Comparison of ENCODE assay signal across 1 cellular context in genomic region chr4:99157478-99157935, GRCh38.
TF ChIP-seq lines count a peak whose summit lies in the region.

No MANE protein-coding gene starts in this region.

TF ChIP-seq in HepG2, 621 proteins besides CTCF, POLR2A, EP300 and RAD21 (continued from another document and continues in another):
- TF ChIP-seq ZNF407 (CRISPR knock-in tag; IDR thresholded peaks at IDR 0.05; ENCODE audit: not compliant biosample characterization): no peak
- TF ChIP-seq, protein P1, sequence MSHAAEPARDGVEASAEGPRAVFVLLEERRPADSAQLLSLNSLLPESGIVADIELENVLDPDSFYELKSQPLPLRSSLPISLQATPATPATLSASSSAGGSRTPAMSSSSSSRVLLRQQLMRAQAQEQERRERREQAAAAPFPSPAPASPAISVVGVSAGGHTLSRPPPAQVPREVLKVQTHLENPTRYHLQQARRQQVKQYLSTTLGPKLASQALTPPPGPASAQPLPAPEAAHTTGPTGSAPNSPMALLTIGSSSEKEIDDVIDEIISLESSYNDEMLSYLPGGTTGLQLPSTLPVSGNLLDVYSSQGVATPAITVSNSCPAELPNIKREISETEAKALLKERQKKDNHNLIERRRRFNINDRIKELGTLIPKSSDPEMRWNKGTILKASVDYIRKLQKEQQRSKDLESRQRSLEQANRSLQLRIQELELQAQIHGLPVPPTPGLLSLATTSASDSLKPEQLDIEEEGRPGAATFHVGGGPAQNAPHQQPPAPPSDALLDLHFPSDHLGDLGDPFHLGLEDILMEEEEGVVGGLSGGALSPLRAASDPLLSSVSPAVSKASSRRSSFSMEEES (CRISPR knock-in tag; IDR thresholded peaks at IDR 0.05): peak; percentile 63; the same call in 1 of the 2 replicates
- TF ChIP-seq ZNF484 (CRISPR knock-in tag; IDR thresholded peaks at IDR 0.05; ENCODE audit: borderline replicate concordance, low read depth): no peak
- TF ChIP-seq ZNF7 (CRISPR knock-in tag; IDR thresholded peaks at IDR 0.05): peak; percentile 12; the same call in 1 of the 2 replicates
- TF ChIP-seq RCOR2 (CRISPR knock-in tag; IDR thresholded peaks at IDR 0.05): peak; percentile 94
- peak in 1 of 2 experiments; percentile 95; a peak in 2 of 4 replicates for TF ChIP-seq KLF16 (CRISPR knock-in tag; IDR thresholded peaks at IDR 0.05)
- no peak for TF ChIP-seq POLR2AphosphoS2 (IDR thresholded peaks at IDR 0.05; ENCODE audit: low read depth, low read length)
- TF ChIP-seq NFYB (CRISPR knock-in tag; IDR thresholded peaks at IDR 0.05): no peak
- TF ChIP-seq RARA (CRISPR knock-in tag; IDR thresholded peaks at IDR 0.05): peak; percentile 98
- peak; percentile 18; the same call in 1 of the 2 replicates for TF ChIP-seq PBX2 (CRISPR knock-in tag; IDR thresholded peaks at IDR 0.05)
- TF ChIP-seq, protein P2, sequence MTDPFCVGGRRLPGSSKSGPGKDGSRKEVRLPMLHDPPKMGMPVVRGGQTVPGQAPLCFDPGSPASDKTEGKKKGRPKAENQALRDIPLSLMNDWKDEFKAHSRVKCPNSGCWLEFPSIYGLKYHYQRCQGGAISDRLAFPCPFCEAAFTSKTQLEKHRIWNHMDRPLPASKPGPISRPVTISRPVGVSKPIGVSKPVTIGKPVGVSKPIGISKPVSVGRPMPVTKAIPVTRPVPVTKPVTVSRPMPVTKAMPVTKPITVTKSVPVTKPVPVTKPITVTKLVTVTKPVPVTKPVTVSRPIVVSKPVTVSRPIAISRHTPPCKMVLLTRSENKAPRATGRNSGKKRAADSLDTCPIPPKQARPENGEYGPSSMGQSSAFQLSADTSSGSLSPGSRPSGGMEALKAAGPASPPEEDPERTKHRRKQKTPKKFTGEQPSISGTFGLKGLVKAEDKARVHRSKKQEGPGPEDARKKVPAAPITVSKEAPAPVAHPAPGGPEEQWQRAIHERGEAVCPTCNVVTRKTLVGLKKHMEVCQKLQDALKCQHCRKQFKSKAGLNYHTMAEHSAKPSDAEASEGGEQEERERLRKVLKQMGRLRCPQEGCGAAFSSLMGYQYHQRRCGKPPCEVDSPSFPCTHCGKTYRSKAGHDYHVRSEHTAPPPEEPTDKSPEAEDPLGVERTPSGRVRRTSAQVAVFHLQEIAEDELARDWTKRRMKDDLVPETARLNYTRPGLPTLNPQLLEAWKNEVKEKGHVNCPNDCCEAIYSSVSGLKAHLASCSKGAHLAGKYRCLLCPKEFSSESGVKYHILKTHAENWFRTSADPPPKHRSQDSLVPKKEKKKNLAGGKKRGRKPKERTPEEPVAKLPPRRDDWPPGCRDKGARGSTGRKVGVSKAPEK (CRISPR knock-in tag; IDR thresholded peaks at IDR 0.05; ENCODE audit: borderline replicate concordance): no peak; the same call in 1 of the 2 replicates
- TF ChIP-seq CC2D1A (CRISPR knock-in tag; IDR thresholded peaks at IDR 0.05): no peak
- TF ChIP-seq CCAR2 (optimal IDR thresholded peaks at IDR 0.05; ENCODE audit: low read depth, low read length): no peak
- no peak for TF ChIP-seq SP4 (CRISPR knock-in tag; IDR thresholded peaks at IDR 0.05)
- TF ChIP-seq, protein P3, sequence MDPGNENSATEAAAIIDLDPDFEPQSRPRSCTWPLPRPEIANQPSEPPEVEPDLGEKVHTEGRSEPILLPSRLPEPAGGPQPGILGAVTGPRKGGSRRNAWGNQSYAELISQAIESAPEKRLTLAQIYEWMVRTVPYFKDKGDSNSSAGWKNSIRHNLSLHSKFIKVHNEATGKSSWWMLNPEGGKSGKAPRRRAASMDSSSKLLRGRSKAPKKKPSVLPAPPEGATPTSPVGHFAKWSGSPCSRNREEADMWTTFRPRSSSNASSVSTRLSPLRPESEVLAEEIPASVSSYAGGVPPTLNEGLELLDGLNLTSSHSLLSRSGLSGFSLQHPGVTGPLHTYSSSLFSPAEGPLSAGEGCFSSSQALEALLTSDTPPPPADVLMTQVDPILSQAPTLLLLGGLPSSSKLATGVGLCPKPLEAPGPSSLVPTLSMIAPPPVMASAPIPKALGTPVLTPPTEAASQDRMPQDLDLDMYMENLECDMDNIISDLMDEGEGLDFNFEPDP (CRISPR knock-in tag; conservative IDR thresholded peaks at IDR 0.05): no peak
- TF ChIP-seq, protein P4, sequence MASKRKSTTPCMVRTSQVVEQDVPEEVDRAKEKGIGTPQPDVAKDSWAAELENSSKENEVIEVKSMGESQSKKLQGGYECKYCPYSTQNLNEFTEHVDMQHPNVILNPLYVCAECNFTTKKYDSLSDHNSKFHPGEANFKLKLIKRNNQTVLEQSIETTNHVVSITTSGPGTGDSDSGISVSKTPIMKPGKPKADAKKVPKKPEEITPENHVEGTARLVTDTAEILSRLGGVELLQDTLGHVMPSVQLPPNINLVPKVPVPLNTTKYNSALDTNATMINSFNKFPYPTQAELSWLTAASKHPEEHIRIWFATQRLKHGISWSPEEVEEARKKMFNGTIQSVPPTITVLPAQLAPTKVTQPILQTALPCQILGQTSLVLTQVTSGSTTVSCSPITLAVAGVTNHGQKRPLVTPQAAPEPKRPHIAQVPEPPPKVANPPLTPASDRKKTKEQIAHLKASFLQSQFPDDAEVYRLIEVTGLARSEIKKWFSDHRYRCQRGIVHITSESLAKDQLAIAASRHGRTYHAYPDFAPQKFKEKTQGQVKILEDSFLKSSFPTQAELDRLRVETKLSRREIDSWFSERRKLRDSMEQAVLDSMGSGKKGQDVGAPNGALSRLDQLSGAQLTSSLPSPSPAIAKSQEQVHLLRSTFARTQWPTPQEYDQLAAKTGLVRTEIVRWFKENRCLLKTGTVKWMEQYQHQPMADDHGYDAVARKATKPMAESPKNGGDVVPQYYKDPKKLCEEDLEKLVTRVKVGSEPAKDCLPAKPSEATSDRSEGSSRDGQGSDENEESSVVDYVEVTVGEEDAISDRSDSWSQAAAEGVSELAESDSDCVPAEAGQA (IDR thresholded peaks at IDR 0.05; ENCODE audit: low read depth): no peak
- TF ChIP-seq, protein P4 (CRISPR knock-in tag; IDR thresholded peaks at IDR 0.05; ENCODE audit: borderline replicate concordance): peak; percentile 86; the same call in 1 of the 2 replicates
- no peak for TF ChIP-seq REL (CRISPR knock-in tag; conservative IDR thresholded peaks at IDR 0.05)
- no peak for TF ChIP-seq SNRNP70 (IDR thresholded peaks at IDR 0.05; ENCODE audit: low read depth, low read length)
- no peak for TF ChIP-seq ZNF75D (CRISPR knock-in tag; IDR thresholded peaks at IDR 0.05; ENCODE audit: borderline replicate concordance)
- no peak for TF ChIP-seq CENPX (CRISPR knock-in tag; IDR thresholded peaks at IDR 0.05)
- TF ChIP-seq, protein P5, sequence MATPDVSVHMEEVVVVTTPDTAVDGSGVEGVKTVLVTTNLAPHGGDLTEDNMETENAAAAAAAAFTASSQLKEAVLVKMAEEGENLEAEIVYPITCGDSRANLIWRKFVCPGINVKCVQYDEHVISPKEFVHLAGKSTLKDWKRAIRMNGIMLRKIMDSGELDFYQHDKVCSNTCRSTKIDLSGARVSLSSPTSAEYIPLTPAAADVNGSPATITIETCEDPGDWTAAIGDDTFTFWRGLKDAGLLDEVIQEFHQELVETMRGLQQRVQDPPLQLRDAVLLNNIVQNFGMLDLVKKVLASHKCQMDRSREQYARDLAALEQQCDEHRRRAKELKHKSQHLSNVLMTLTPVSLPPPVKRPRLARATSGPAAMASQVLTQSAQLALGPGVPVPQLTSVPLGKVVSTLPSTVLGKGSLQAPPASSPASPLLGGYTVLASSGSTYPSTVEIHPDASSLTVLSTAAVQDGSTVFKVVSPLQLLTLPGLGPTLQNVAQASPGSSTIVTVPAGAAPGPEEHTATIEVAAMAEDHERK (CRISPR knock-in tag; IDR thresholded peaks at IDR 0.05; ENCODE audit: low read depth): no peak
- no peak for TF ChIP-seq FOXM1 (CRISPR knock-in tag; IDR thresholded peaks at IDR 0.05)
- TF ChIP-seq, protein P6, sequence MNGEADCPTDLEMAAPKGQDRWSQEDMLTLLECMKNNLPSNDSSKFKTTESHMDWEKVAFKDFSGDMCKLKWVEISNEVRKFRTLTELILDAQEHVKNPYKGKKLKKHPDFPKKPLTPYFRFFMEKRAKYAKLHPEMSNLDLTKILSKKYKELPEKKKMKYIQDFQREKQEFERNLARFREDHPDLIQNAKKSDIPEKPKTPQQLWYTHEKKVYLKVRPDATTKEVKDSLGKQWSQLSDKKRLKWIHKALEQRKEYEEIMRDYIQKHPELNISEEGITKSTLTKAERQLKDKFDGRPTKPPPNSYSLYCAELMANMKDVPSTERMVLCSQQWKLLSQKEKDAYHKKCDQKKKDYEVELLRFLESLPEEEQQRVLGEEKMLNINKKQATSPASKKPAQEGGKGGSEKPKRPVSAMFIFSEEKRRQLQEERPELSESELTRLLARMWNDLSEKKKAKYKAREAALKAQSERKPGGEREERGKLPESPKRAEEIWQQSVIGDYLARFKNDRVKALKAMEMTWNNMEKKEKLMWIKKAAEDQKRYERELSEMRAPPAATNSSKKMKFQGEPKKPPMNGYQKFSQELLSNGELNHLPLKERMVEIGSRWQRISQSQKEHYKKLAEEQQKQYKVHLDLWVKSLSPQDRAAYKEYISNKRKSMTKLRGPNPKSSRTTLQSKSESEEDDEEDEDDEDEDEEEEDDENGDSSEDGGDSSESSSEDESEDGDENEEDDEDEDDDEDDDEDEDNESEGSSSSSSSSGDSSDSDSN (CRISPR knock-in tag; IDR thresholded peaks at IDR 0.05): no peak
- peak; percentile 94; the same call in 1 of the 2 replicates for TF ChIP-seq MEIS1 (CRISPR knock-in tag; IDR thresholded peaks at IDR 0.05; ENCODE audit: borderline replicate concordance)
- TF ChIP-seq ZSCAN29 (CRISPR knock-in tag; conservative IDR thresholded peaks at IDR 0.05): 0 out of 2 replicates have a peak, but pooled peaks have one; percentile 24
- TF ChIP-seq HNRNPUL1 (IDR thresholded peaks at IDR 0.05; ENCODE audit: low read depth, low read length): peak; percentile 96
- no peak for TF ChIP-seq PTBP1 (IDR thresholded peaks at IDR 0.05; ENCODE audit: low read depth, low read length, poor library complexity, severe bottlenecking)
